19 cellular contexts compared by ENCODE assay signal in the genomic region with DNA sequence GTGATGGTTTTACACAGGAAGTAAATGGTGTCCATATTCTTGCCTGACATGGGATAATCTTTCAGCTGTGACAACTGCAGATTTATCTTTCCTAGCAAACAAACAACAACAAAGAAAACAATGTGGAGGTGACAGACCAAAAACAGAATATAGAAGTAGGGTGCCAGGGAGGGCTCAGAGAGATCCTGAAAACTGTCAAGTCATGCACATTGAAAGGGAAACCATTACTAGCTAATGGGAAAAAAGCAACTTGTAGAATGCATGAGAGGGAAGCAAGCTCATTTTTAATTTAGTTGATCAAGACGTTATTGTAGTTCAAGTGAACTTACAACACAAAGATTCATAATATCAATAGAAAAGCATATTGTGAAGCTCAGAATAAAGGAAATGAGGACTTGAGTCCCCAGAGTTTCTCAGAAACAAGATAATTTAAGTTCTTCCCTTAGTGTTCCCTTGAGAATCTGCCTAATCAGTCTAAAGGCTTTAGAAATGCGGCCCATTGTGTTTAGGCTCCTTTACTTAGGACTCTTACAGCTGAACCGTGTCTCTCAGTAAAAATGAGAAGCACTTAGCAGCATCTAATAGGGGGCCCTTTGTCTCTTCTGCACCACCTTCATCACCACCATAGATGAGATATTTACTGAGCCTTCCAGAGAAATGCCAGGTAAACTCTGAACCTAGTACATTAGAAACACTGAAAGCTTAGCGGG.
DNase-seq lines count a peak whose midpoint lies in the region; ATAC-seq, FAIRE-seq and TF ChIP-seq lines count a peak whose summit lies in the region.
"Had no signal": no experiment of that assay in that cellular context is flagged by ENCODE, and none has a peak within 500 bp of the region (broad histone marks: within the 10 kb centered on the region; RNA-seq: fewer than 3 reads in every experiment).

No MANE protein-coding gene starts in this region.

- H3K4me1 ChIP-seq in A549 (no peaks in the 10 kb centered on the region), H9 (ENCODE audit: insufficient read depth, low read length) (peaks cover 13% of the 10 kb centered on the region), ectodermal cell (ENCODE audit: control insufficient read depth, insufficient read depth, low read length) (peaks cover 12% of the 10 kb centered on the region), colonic mucosa (no peaks in the 10 kb centered on the region)
- H3K4me1 ChIP-seq: SJCRH30 had no signal

- peak overlapping the region; percentile 34 to 86 (median 72); a peak in 4 of 7 replicates for H3K27ac Mint-ChIP-seq in H9
- H3K27ac Mint-ChIP-seq: B cell had no signal

- no peaks in the 10 kb centered on the region for H3K79me2 ChIP-seq in H9 (ENCODE audit: insufficient read depth, low read length)

- no peak overlapping the region for H2AK5ac ChIP-seq in H9 (ENCODE audit: insufficient read length, low read length)

- H3K36me3 Mint-ChIP-seq in H9 (ENCODE audit: insufficient read depth in 1 of 3, low read depth in 3 of 3) = peaks cover 8 to 46% (median 38%) of the 10 kb centered on the region in 3 experiments

- H3K18ac ChIP-seq in H9 (ENCODE audit: insufficient read length, low read depth, low read length) = no peak overlapping the region

- H3K27ac ChIP-seq in A549 (no peak overlapping the region), H9 (ENCODE audit: insufficient read length, low read depth, low read length) (no peak overlapping the region), ectodermal cell (ENCODE audit: insufficient read depth, low read depth, low read length, poor library complexity, severe bottlenecking) (peak overlapping the region; percentile 0), colonic mucosa (no peak overlapping the region)
- H3K27ac ChIP-seq: SJCRH30 had no signal

- POLR2A ChIA-PET in A549 (lab: Yijun Ruan, JAX) = no interaction called here

- no peak overlapping the region for H3T11ph ChIP-seq in H9 (ENCODE audit: low read length)

- no peaks in the 10 kb centered on the region for H3K79me1 ChIP-seq in H9 (ENCODE audit: insufficient read depth, low read depth, low read length, poor library complexity, severe bottlenecking)

- H3K4me2 ChIP-seq in A549 = no peak overlapping the region
- no peak overlapping the region for H3K4me2 ChIP-seq in H9 (ENCODE audit: insufficient read depth, insufficient read length, low read length)

- no peak overlapping the region for H2BK5ac ChIP-seq in H9 (ENCODE audit: insufficient read length, low read length)

- H2AFZ ChIP-seq in H9 (ENCODE audit: low read length) = no peak overlapping the region

- H3K4me3 ChIP-seq in A549 = no peak overlapping the region
- H3K4me3 ChIP-seq in ectodermal cell (ENCODE audit: insufficient read depth, low read depth, low read length) = no peak overlapping the region
- H3K4me3 ChIP-seq in colonic mucosa = no peak overlapping the region
- H3K4me3 ChIP-seq: SJCRH30 had no signal

- no peak for TF ChIP-seq RAD21 in A549 (conservative IDR thresholded peaks at IDR 0.05 in 1 of 2, IDR thresholded peaks at IDR 0.05 in 1 of 2)

- H3K27me3 Mint-ChIP-seq in H9 (ENCODE audit: low read depth) = no peaks in the 10 kb centered on the region
- H3K27me3 Mint-ChIP-seq: B cell had no signal

- no peak for TF ChIP-seq POLR2A in A549 (IDR thresholded peaks at IDR 0.05; ENCODE audit: low read length)

- H3K9me3 Mint-ChIP-seq in H9 = no peaks in the 10 kb centered on the region

- H2BK20ac ChIP-seq in H9 (ENCODE audit: low read depth, low read length, poor library complexity, severe bottlenecking) = peak overlapping the region; percentile 6

- H3K36me3 ChIP-seq in ectodermal cell (ENCODE audit: control insufficient read depth, insufficient read depth, low read length) (no peaks in the 10 kb centered on the region), colonic mucosa (no peaks in the 10 kb centered on the region)
- H3K36me3 ChIP-seq: SJCRH30 had no signal

- no peak overlapping the region for H4K91ac ChIP-seq in H9 (ENCODE audit: insufficient read length, low read depth, low read length)

- no peaks in the 10 kb centered on the region for H3K23me2 ChIP-seq in H9 (ENCODE audit: insufficient read length, low read depth, low read length, poor library complexity, severe bottlenecking)

- H4K8ac ChIP-seq in H9 (replicated peaks; ENCODE audit: insufficient read length, low read depth, low read length) = no peak overlapping the region

- no peak overlapping the region for H3K14ac ChIP-seq in H9 (ENCODE audit: insufficient read depth, low read length)

- no peak overlapping the region for H3K56ac ChIP-seq in H9 (ENCODE audit: insufficient read length, low read depth, low read length)

- H3K4ac ChIP-seq in H9 (ENCODE audit: low read depth, low read length) = no peak overlapping the region

- no peak overlapping the region for H3K23ac ChIP-seq in H9 (ENCODE audit: insufficient read length, low read depth, low read length)

- intact Hi-C loops in colonic mucosa (cut with DNase I) = no loop called here

- H4K5ac ChIP-seq in H9 (ENCODE audit: insufficient read length, low read depth, low read length) = no peak overlapping the region

- H3K9me3 ChIP-seq in A549 = no peaks in the 10 kb centered on the region
- no peaks in the 10 kb centered on the region for H3K9me3 ChIP-seq in H9 (ENCODE audit: control insufficient read depth, low read depth, low read length)
- no peaks in the 10 kb centered on the region for H3K9me3 ChIP-seq in ectodermal cell (ENCODE audit: control insufficient read depth, low read length)
- H3K9me3 ChIP-seq in colonic mucosa = no peaks in the 10 kb centered on the region
- H3K9me3 ChIP-seq: SJCRH30 had no signal

- no peak overlapping the region for H2BK120ac ChIP-seq in H9 (ENCODE audit: low read depth, low read length, poor library complexity, severe bottlenecking)

- 2% methylated on average over 4 of the region's 4 CpGs for WGBS in A549 (ENCODE audit: missing lambda C conversion rate)
- no CpG with 5 or more reads among the region's 4 CpGs for WGBS in H9 (ENCODE audit: extremely low coverage, insufficient read length, low lambda C conversion rate)
- 61 to 72% methylated on average over 3 to 4 of the region's 4 CpGs for WGBS in ectodermal cell, 2 experiments

- CTCF ChIA-PET in A549 (lab: Yijun Ruan, JAX) = no interaction called here

- no peak for ATAC-seq in A549
- no peak for ATAC-seq in HG03439 (IDR thresholded peaks at IDR 0.05; ENCODE audit: unreplicated experiment)

- FAIRE-seq in A549 (lab: Jason Lieb, UNC) = no peak
- FAIRE-seq: D721Med, GM19239, H1, RCC 7860 had no signal

- TF ChIP-seq EP300 in A549 (IDR thresholded peaks at IDR 0.05) = no peak

- H3K4me1 Mint-ChIP-seq in H9 = peaks cover 45 to 47% of the 10 kb centered on the region in 2 experiments
- H3K4me1 Mint-ChIP-seq: B cell had no signal

- H2BK15ac ChIP-seq in H9 (ENCODE audit: low read depth, low read length) = no peak overlapping the region

- no peak for TF ChIP-seq CTCF in A549 (IDR thresholded peaks at IDR 0.05)
- TF ChIP-seq CTCF in H9 (conservative IDR thresholded peaks at IDR 0.05) = no peak
- TF ChIP-seq CTCF in colonic mucosa (IDR thresholded peaks at IDR 0.05) = no peak

- DNase-seq in A549 (ENCODE audit: low read depth in 1 of 2, low spot score in 1 of 2) = no peak
- no peak for DNase-seq in H9
- DNase-seq in NCI-H187 treated with DMSO at 0.1 percent for 48 hours (lab: John Stamatoyannopoulos, UW) = peak; percentile 71
- DNase-seq in colonic mucosa = no peak
- no peak for DNase-seq in SKM-1 (lab: John Stamatoyannopoulos, UW; ENCODE audit: unreplicated experiment)
- DNase-seq in AG08396 (ENCODE audit: low spot score) = no peak
- DNase-seq: DMS53, NCI-H1105, NCI-H2171 treated with DMSO at 0.1 percent for 48 hours, NCI-H524 treated with DMSO at 0.1 percent for 48 hours, NCI-H82, SJCRH30 had no signal

- no peak overlapping the region for H3K4me3 Mint-ChIP-seq in H9
- H3K4me3 Mint-ChIP-seq: B cell had no signal

- H3K27me3 ChIP-seq in H9 (ENCODE audit: insufficient read depth, low read length) = no peaks in the 10 kb centered on the region
- H3K27me3 ChIP-seq in ectodermal cell (ENCODE audit: control insufficient read depth, insufficient read depth, low read length, poor library complexity, severe bottlenecking) = no peaks in the 10 kb centered on the region
- H3K27me3 ChIP-seq in colonic mucosa = no peaks in the 10 kb centered on the region
- H3K27me3 ChIP-seq: SJCRH30 had no signal

- no peak overlapping the region for H2BK12ac ChIP-seq in H9 (ENCODE audit: insufficient read length, low read depth, low read length)

- H3K9ac ChIP-seq in H9 (ENCODE audit: extremely low read depth, insufficient read length, low read length) (no peak overlapping the region), colonic mucosa (ENCODE audit: low read depth in 2 of 2, low read length in 2 of 2) (no peak overlapping the region)

- H4K20me1 ChIP-seq in H9 (ENCODE audit: control insufficient read depth, insufficient read depth, insufficient read length) = no peaks in the 10 kb centered on the region

TF ChIP-seq in A549, 52 proteins besides CTCF, POLR2A, EP300 and RAD21:
- TF ChIP-seq RFX5 (IDR thresholded peaks at IDR 0.05) (no peak), NFE2L2 (conservative IDR thresholded peaks at IDR 0.05; ENCODE audit: low read length) (peak; percentile 34; the same call in 1 of the 2 replicates), MAFK (IDR thresholded peaks at IDR 0.05; ENCODE audit: partially characterized antibody) (peak; percentile 15)
- TF ChIP-seq, protein P1, sequence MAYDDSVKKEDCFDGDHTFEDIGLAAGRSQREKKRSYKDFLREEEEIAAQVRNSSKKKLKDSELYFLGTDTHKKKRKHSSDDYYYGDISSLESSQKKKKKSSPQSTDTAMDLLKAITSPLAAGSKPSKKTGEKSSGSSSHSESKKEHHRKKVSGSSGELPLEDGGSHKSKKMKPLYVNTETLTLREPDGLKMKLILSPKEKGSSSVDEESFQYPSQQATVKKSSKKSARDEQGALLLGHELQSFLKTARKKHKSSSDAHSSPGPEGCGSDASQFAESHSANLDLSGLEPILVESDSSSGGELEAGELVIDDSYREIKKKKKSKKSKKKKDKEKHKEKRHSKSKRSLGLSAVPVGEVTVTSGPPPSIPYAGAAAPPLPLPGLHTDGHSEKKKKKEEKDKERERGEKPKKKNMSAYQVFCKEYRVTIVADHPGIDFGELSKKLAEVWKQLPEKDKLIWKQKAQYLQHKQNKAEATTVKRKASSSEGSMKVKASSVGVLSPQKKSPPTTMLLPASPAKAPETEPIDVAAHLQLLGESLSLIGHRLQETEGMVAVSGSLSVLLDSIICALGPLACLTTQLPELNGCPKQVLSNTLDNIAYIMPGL (CRISPR knock-in tag; IDR thresholded peaks at IDR 0.05; ENCODE audit: borderline replicate concordance) = no peak
